9 cellular contexts compared by ENCODE assay signal in the genomic region with DNA sequence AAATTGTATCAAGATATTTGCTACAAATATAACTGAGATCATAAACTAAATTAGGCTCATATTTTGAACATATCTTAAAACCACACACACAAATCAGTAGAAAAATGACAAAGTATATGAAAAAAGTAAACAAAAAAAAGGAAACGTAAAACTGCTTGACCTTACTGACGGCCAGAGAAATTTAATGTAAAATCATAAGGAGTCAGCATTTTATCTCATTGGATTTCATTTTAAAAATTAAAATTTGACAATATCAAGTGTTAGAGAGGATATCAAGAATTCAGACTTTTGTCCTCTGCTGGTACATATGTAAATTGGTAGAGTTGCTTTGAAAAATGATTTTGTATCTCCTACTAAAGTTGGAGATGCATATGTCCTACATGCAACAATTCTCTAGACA.
"Had no signal": no experiment of that assay in that cellular context is flagged by ENCODE, and none has a peak within 500 bp of the region (broad histone marks: within the 10 kb centered on the region; RNA-seq: fewer than 3 reads in every experiment).

No MANE protein-coding gene starts in this region.

- H3K27me3 Mint-ChIP-seq: IgD-negative memory B cell had no signal

- H3K27ac ChIP-seq: GM23248, HL-60 had no signal

- H3K27ac Mint-ChIP-seq: HFFc6, IgD-negative memory B cell had no signal

- H3K4me1 ChIP-seq: HAP-1 had no signal

- DNase-seq: GM23248, GOT3, H7, HFFc6, KG1 had no signal

- H3K9me3 ChIP-seq: HAP-1 had no signal

- H3K4me3 Mint-ChIP-seq: HFFc6, IgD-negative memory B cell had no signal

- H3K4me3 ChIP-seq: GM23248, HAP-1 had no signal

- H3K36me3 ChIP-seq: HAP-1 had no signal

- H3K4me1 Mint-ChIP-seq: IgD-negative memory B cell had no signal

- ATAC-seq: HCT116 had no signal

- H2AFZ ChIP-seq: GM23248 had no signal

- H3K9ac ChIP-seq: GM23248 had no signal
